27 cellular contexts compared by ENCODE assay signal in the genomic region with DNA sequence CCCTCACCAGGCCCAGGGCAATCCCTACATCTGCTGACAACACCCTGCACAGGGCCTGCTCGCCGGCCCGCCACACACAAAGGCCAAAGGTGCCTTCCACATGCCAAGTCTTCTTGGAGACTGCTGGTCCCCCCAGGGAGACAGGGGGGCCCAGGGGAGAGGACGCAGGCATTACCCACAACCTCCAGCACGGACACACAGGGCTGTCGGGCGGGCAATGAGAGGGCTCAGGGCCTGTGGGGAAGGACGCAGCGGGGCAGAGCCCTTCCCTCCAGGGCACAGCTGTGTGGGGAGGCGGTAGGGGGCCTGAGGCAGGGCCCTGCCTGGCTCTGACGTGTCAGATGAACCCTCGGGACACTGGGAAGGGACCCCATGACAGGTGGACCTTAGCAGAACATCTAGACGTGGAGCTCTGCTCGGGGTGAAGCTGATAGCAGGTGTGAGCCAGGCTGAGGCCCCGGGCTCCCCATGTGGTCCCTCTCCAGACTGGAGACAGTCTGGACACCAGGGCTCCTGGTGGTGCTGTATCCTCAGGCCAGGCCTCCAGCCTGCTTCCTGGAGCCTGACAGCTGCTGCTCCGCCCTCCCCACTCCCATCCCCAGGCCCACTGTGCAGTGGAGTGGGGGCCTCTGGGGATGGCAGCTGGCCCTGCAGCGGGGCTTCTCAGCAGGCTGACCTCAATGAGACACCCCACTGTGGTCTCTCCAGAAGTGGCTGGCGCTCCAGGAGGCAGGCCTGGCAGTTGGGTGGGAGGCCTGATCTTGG. TPM values are rescaled to one million over a fixed set of nuclear protein-coding genes. Genes with fewer than 3 reads are reported as not detected.
DNase-seq lines count a peak whose midpoint lies in the region; ATAC-seq and TF ChIP-seq lines count a peak whose summit lies in the region.
"Had no signal": no experiment of that assay in that cellular context is flagged by ENCODE, and none has a peak within 500 bp of the region (broad histone marks: within the 10 kb centered on the region; RNA-seq: fewer than 3 reads in every experiment).

No MANE protein-coding gene starts in this region.

- no peak overlapping the region for H3K4me3 ChIP-seq in PC-9
- H3K4me3 ChIP-seq: GM23248, mucosa of descending colon, right lobe of liver, testis had no signal

- no peaks in the 10 kb centered on the region for H3K4me1 ChIP-seq in PC-9 (replicated peaks; ENCODE audit: insufficient read depth)
- H3K4me1 ChIP-seq: right lobe of liver, testis had no signal

- no peaks in the 10 kb centered on the region for H3K9me2 ChIP-seq in PC-9 (ENCODE audit: insufficient read depth)

- TF ChIP-seq CTCF in WTC11 (IDR thresholded peaks at IDR 0.05) = no peak
- no peak for TF ChIP-seq CTCF in PC-9 (conservative IDR thresholded peaks at IDR 0.05)

- peaks cover 5% of the 10 kb centered on the region; the same call in 1 of the 2 replicates for H3K36me3 Mint-ChIP-seq in WTC11
- H3K36me3 Mint-ChIP-seq in stimulated activated effector memory CD8-positive, alpha-beta T cell treated with anti-CD3 and anti-CD28 coated beads, Interleukin-12 subunit alpha, Interleukin-12 subunit beta, amount 100 ng/mL, for 72 hours = no peaks in the 10 kb centered on the region

- H4K20me1 ChIP-seq in PC-9 (ENCODE audit: insufficient read depth) = no peaks in the 10 kb centered on the region; the same call in 1 of the 2 replicates

- DNase-seq in NCI-H2107 treated with DMSO at 0.1 percent for 48 hours (lab: John Stamatoyannopoulos, UW; ENCODE audit: unreplicated experiment) (peak; percentile 65), NCI-H2107 (lab: John Stamatoyannopoulos, UW) (no peak), NCI-H1417 treated with DMSO at 0.1 percent for 48 hours (lab: John Stamatoyannopoulos, UW) (peak; percentile 71), WTC11 (ENCODE audit: low spot score) (no peak), PC-9 (no peak)
- DNase-seq in stimulated activated effector memory CD8-positive, alpha-beta T cell treated with anti-CD3 and anti-CD28 coated beads, Interleukin-12 subunit alpha, Interleukin-12 subunit beta, amount 100 ng/mL, for 72 hours (ENCODE audit: low spot score in 2 of 2) = no peak
- DNase-seq: activated CD4-positive, alpha-beta T cell treated with anti-CD3 and anti-CD28 coated beads, Interleukin-2, amount 10 ng/mL, durations not matched to agents 7 days and 5 days; activated naive CD8-positive, alpha-beta T cell treated with anti-CD3 and anti-CD28 coated beads, Interleukin-2, amount 50 U/mL, for 24 hours; activated T-cell treated with anti-CD3 and anti-CD28 coated beads, Interleukin-2, amount 50 U/mL, for 4 hours; DND-41; GM23248; mucosa of descending colon; NCI-H1694 treated with DMSO at 0.1 percent for 48 hours; NCI-H510A; PC-3; posterior cingulate gyrus; right lobe of liver; stimulated activated naive CD8-positive, alpha-beta T cell treated with anti-CD3 and anti-CD28 coated beads, Interleukin-15, Interleukin-2, amounts not matched to agents 100 U/mL and 50 U/mL, for 24 hours; testis had no signal

- H2AFZ ChIP-seq in PC-9 = no peak overlapping the region
- H2AFZ ChIP-seq: GM23248 had no signal

- H3K27ac Mint-ChIP-seq in WTC11 = peak overlapping the region; percentile 19; the same call in 1 of the 2 replicates
- H3K27ac Mint-ChIP-seq in stimulated activated effector memory CD8-positive, alpha-beta T cell treated with anti-CD3 and anti-CD28 coated beads, Interleukin-12 subunit alpha, Interleukin-12 subunit beta, amount 100 ng/mL, for 72 hours = peak overlapping the region; percentile 45
- H3K27ac Mint-ChIP-seq: activated CD4-positive, alpha-beta T cell treated with anti-CD3 and anti-CD28 coated beads, Interleukin-2, amount 10 ng/mL, durations not matched to agents 7 days and 5 days; activated naive CD8-positive, alpha-beta T cell treated with anti-CD3 and anti-CD28 coated beads, Interleukin-2, amount 50 U/mL, for 24 hours; dendritic cell treated with granulocyte-macrophage colony-stimulating factor and Interleukin-4, amounts not matched to agents 40 ng/mL and 50 ng/mL, for 4 days; T-helper 2 cell treated with Interferon-gamma antibody and Interleukin-4, amounts not matched to agents 5 μg/mL and 100 μg/mL, for 36 hours had no signal

- intact Hi-C loops in PC-9 (cut with micrococcal nuclease; ENCODE audit: unreplicated experiment) = no loop called here

- peaks cover 9% of the 10 kb centered on the region for H3K9me3 Mint-ChIP-seq in WTC11
- no peaks in the 10 kb centered on the region for H3K9me3 Mint-ChIP-seq in stimulated activated effector memory CD8-positive, alpha-beta T cell treated with anti-CD3 and anti-CD28 coated beads, Interleukin-12 subunit alpha, Interleukin-12 subunit beta, amount 100 ng/mL, for 72 hours
- H3K9me3 Mint-ChIP-seq: activated CD4-positive, alpha-beta T cell treated with anti-CD3 and anti-CD28 coated beads, Interleukin-2, amount 10 ng/mL, durations not matched to agents 7 days and 5 days; activated naive CD8-positive, alpha-beta T cell treated with anti-CD3 and anti-CD28 coated beads, Interleukin-2, amount 50 U/mL, for 24 hours; activated T-cell treated with anti-CD3 and anti-CD28 coated beads, Interleukin-2, amount 50 U/mL, for 4 hours; central memory CD8-positive, alpha-beta T cell; dendritic cell treated with granulocyte-macrophage colony-stimulating factor and Interleukin-4, amounts not matched to agents 40 ng/mL and 50 ng/mL, for 4 days; T-helper 2 cell treated with Interferon-gamma antibody and Interleukin-4, amounts not matched to agents 5 μg/mL and 100 μg/mL, for 36 hours had no signal

- H3K36me3 ChIP-seq in PC-9 (ENCODE audit: low read depth) = no peaks in the 10 kb centered on the region

- no peaks in the 10 kb centered on the region for H3K27me3 Mint-ChIP-seq in WTC11 (ENCODE audit: low read depth)
- H3K27me3 Mint-ChIP-seq: activated CD4-positive, alpha-beta T cell treated with anti-CD3 and anti-CD28 coated beads, Interleukin-2, amount 10 ng/mL, durations not matched to agents 7 days and 5 days; activated naive CD8-positive, alpha-beta T cell treated with anti-CD3 and anti-CD28 coated beads, Interleukin-2, amount 50 U/mL, for 24 hours; central memory CD8-positive, alpha-beta T cell; dendritic cell treated with granulocyte-macrophage colony-stimulating factor and Interleukin-4, amounts not matched to agents 40 ng/mL and 50 ng/mL, for 4 days had no signal

- H3K9me3 ChIP-seq in PC-9 (ENCODE audit: insufficient read depth, low read depth) = no peaks in the 10 kb centered on the region
- H3K9me3 ChIP-seq: mucosa of descending colon, right lobe of liver, testis had no signal

- no peaks in the 10 kb centered on the region for H3K79me2 ChIP-seq in PC-9 (ENCODE audit: low read depth)

- H3K4me3 Mint-ChIP-seq in WTC11 = no peak overlapping the region
- H3K4me3 Mint-ChIP-seq in stimulated activated effector memory CD8-positive, alpha-beta T cell treated with anti-CD3 and anti-CD28 coated beads, Interleukin-12 subunit alpha, Interleukin-12 subunit beta, amount 100 ng/mL, for 72 hours = no peak overlapping the region
- H3K4me3 Mint-ChIP-seq: activated CD4-positive, alpha-beta T cell treated with anti-CD3 and anti-CD28 coated beads, Interleukin-2, amount 10 ng/mL, durations not matched to agents 7 days and 5 days; activated naive CD8-positive, alpha-beta T cell treated with anti-CD3 and anti-CD28 coated beads, Interleukin-2, amount 50 U/mL, for 24 hours; activated T-cell treated with anti-CD3 and anti-CD28 coated beads, Interleukin-2, amount 50 U/mL, for 4 hours; central memory CD8-positive, alpha-beta T cell; dendritic cell treated with granulocyte-macrophage colony-stimulating factor and Interleukin-4, amounts not matched to agents 40 ng/mL and 50 ng/mL, for 4 days; T-helper 2 cell treated with Interferon-gamma antibody and Interleukin-4, amounts not matched to agents 5 μg/mL and 100 μg/mL, for 36 hours had no signal

- H3F3A ChIP-seq in PC-9 (ENCODE audit: insufficient read depth, low read depth) = no peaks in the 10 kb centered on the region

- CTCF ChIA-PET in WTC11 (lab: Charles Lee) (interaction anchor here (0.8 to 1.4 kb wide), 6 partner anchors 19 to 316 kb away, joined by 3 to 4 read pairs (median 3); no protein-coding TSS in a partner anchor), PC-9 (lab: Charles Lee) (no interaction called here)

- H3K4me2 ChIP-seq in PC-9 = no peak overlapping the region
- H3K4me2 ChIP-seq: KMS-11 had no signal

- H3K27me3 ChIP-seq in PC-9 (ENCODE audit: insufficient read depth, low read depth) = no peaks in the 10 kb centered on the region
- H3K27me3 ChIP-seq: right lobe of liver, testis had no signal

- no peak for ATAC-seq in WTC11
- ATAC-seq in stimulated activated effector memory CD8-positive, alpha-beta T cell treated with anti-CD3 and anti-CD28 coated beads, Interleukin-12 subunit alpha, Interleukin-12 subunit beta, amount 100 ng/mL, for 72 hours = no peak
- ATAC-seq in GM21515 (IDR thresholded peaks at IDR 0.05; ENCODE audit: unreplicated experiment) = no peak
- no peak for ATAC-seq in HG02588 (IDR thresholded peaks at IDR 0.05; ENCODE audit: unreplicated experiment)
- ATAC-seq: activated naive CD8-positive, alpha-beta T cell treated with anti-CD3 and anti-CD28 coated beads, Interleukin-2, amount 50 U/mL, for 24 hours; activated T-cell treated with anti-CD3 and anti-CD28 coated beads, Interleukin-2, amount 50 U/mL, for 4 hours; mucosa of descending colon; PC-3; right lobe of liver; Right ventricle myocardium inferior; stimulated activated naive CD8-positive, alpha-beta T cell treated with anti-CD3 and anti-CD28 coated beads, Interleukin-15, Interleukin-2, amounts not matched to agents 100 U/mL and 50 U/mL, for 24 hours had no signal

- no peak overlapping the region for H3K27ac ChIP-seq in PC-9
- H3K27ac ChIP-seq: GM23248, KMS-11, right lobe of liver, testis had no signal

- POLR2A ChIA-PET in WTC11 (lab: Charles Lee) = no interaction called here
- POLR2A ChIA-PET in PC-9 (lab: Charles Lee; ENCODE audit: unreplicated experiment) = interaction anchor here (0.5 kb wide), 1 partner anchor 115 kb away, joined by 3 read pairs; no protein-coding TSS in a partner anchor

- no TSS peak for BruUV-seq in PC-9 (replicated peaks; lab: Mats Ljungman, UMichigan)

- no peaks in the 10 kb centered on the region for H3K4me1 Mint-ChIP-seq in WTC11
- peaks cover 13% of the 10 kb centered on the region for H3K4me1 Mint-ChIP-seq in stimulated activated effector memory CD8-positive, alpha-beta T cell treated with anti-CD3 and anti-CD28 coated beads, Interleukin-12 subunit alpha, Interleukin-12 subunit beta, amount 100 ng/mL, for 72 hours
- H3K4me1 Mint-ChIP-seq: activated CD4-positive, alpha-beta T cell treated with anti-CD3 and anti-CD28 coated beads, Interleukin-2, amount 10 ng/mL, durations not matched to agents 7 days and 5 days; activated naive CD8-positive, alpha-beta T cell treated with anti-CD3 and anti-CD28 coated beads, Interleukin-2, amount 50 U/mL, for 24 hours had no signal

TF ChIP-seq in WTC11, 78 proteins besides CTCF, POLR2A, EP300 and RAD21 (continues in another document):
- no peak for TF ChIP-seq IRF2 (CRISPR knock-in tag; IDR thresholded peaks at IDR 0.05; ENCODE audit: borderline replicate concordance, low read depth)

RNA-seq across cellular contexts. Expression of a gene that starts 31.6 kb away (rescaled TPM):
- total RNA-seq in WTC11 (2021) (35.4 to 56.2 TPM (median 51.3 TPM) in 3 replicates), PC-9 (2021) (37.0 and 47.9 TPM in 2 replicates)

RNA-seq across cellular contexts. Expression of a gene that starts 35.6 kb away (rescaled TPM):
- total RNA-seq in WTC11 (2021) = 7.8 to 10.0 TPM (median 8.3 TPM) in 3 replicates
- 9.0 and 12.2 TPM in 2 replicates for total RNA-seq in PC-9 (2021)
- total RNA-seq: A172 had no signal

RNA-seq across cellular contexts. Expression of a gene that starts 44.1 kb away (rescaled TPM):
- total RNA-seq in WTC11 (2021) (10.6 to 12.2 TPM (median 11.8 TPM) in 3 replicates), PC-9 (2021) (17.8 and 20.5 TPM in 2 replicates)

Comparison
In these comparisons a context has a peak if more than half of its experiments do, and no peak if none do; other contexts are left out.
1. DNase-seq: peak in NCI-H2107 treated with DMSO at 0.1 percent for 48 hours (single experiment) and NCI-H1417 treated with DMSO at 0.1 percent for 48 hours (single experiment); none in NCI-H2107 (single experiment), WTC11 (single experiment), stimulated activated effector memory CD8-positive, alpha-beta T cell treated with anti-CD3 and anti-CD28 coated beads, Interleukin-12 subunit alpha, Interleukin-12 subunit beta, amount 100 ng/mL, for 72 hours (0 of 2) and PC-9 (0 of 2).